Comparison of ENCODE assay signal across 8 cellular contexts in genomic region chr2:224946911-224947310, GRCh38.
DNase-seq lines count a peak whose midpoint lies in the region; ATAC-seq and TF ChIP-seq lines count a peak whose summit lies in the region.

No MANE protein-coding gene starts in this region.

- no TSS peak for BruUV-seq in IMR-90 (replicated peaks; lab: Mats Ljungman, UMichigan)

- H3K4me1 ChIP-seq in IMR-90 (ENCODE audit: control insufficient read depth, insufficient read depth, low read length), result peaks cover 4% of the 10 kb centered on the region

- peak overlapping the region; percentile 45; the same call in 1 of the 2 replicates for H3K4ac ChIP-seq in IMR-90 (ENCODE audit: low read depth, low read length)

- H3K79me1 ChIP-seq in IMR-90 (ENCODE audit: low read depth in 1 of 2, low read length in 2 of 2), result peaks cover 18 to 46% of the 10 kb centered on the region in 2 experiments

- H2AK5ac ChIP-seq in IMR-90 (ENCODE audit: low read depth, low read length), result no peak overlapping the region

- H3K27me3 Mint-ChIP-seq in activated naive CD8-positive, alpha-beta T cell treated with anti-CD3 and anti-CD28 coated beads, Interleukin-2, amount 10 ng/mL, durations not matched to agents 7 days and 5 days, result no peaks in the 10 kb centered on the region
- no peaks in the 10 kb centered on the region for H3K27me3 Mint-ChIP-seq in natural killer cell treated with Interleukin-12 subunit alpha and Interleukin-12 subunit beta and Interleukin-15 and Interleukin-18, amount 100 ng/mL, for 72 hours

- H4K5ac ChIP-seq in IMR-90 (ENCODE audit: low read depth, low read length), result peak overlapping the region; percentile 94; the same call in 1 of the 2 replicates

- peak overlapping the region; percentile 45; the same call in 1 of the 2 replicates for H3K9ac ChIP-seq in IMR-90 (ENCODE audit: low read depth, low read length)

- no peaks in the 10 kb centered on the region for H3K27me3 ChIP-seq in IMR-90 (ENCODE audit: control insufficient read depth, insufficient read depth, low read length)

- no peak overlapping the region for H2AFZ ChIP-seq in IMR-90 (replicated peaks; ENCODE audit: low read length, poor library complexity)

- H2AK9ac ChIP-seq in IMR-90 (replicated peaks; ENCODE audit: low read depth, low read length, poor library complexity), result no peak overlapping the region

- H3K14ac ChIP-seq in IMR-90 (replicated peaks; ENCODE audit: low read depth, low read length), result no peak overlapping the region; the same call in 1 of the 2 replicates

- H4K91ac ChIP-seq in IMR-90 (ENCODE audit: insufficient read depth, low read depth, low read length), result no peak overlapping the region

- H2BK5ac ChIP-seq in IMR-90 (ENCODE audit: low read depth, low read length, poor library complexity, severe bottlenecking), result peak overlapping the region; percentile 68

- H4K20me1 ChIP-seq in IMR-90 (ENCODE audit: insufficient read depth, low read length), result no peaks in the 10 kb centered on the region

- TF ChIP-seq CTCF in IMR-90 (conservative IDR thresholded peaks at IDR 0.05; ENCODE audit: low read depth, low read length), result no peak

- peak overlapping the region; percentile 87 for H3K18ac ChIP-seq in IMR-90 (ENCODE audit: low read depth, low read length)

- POLR2A ChIA-PET in IMR-90 (lab: Charles Lee; ENCODE audit: unreplicated experiment), result no interaction called here
- POLR2A ChIA-PET in activated naive CD8-positive, alpha-beta T cell treated with anti-CD3 and anti-CD28 coated beads, Interleukin-2, amount 10 ng/mL, durations not matched to agents 7 days and 5 days (lab: Charles Lee), result interaction anchor here (0.7 to 10.9 kb wide), 13 partner anchors 8 to 106 kb away, joined by 3 to 172 read pairs (median 7); no protein-coding TSS in a partner anchor

- peak overlapping the region; percentile 96 for H3K4me3 Mint-ChIP-seq in activated naive CD8-positive, alpha-beta T cell treated with anti-CD3 and anti-CD28 coated beads, Interleukin-2, amount 10 ng/mL, durations not matched to agents 7 days and 5 days
- H3K4me3 Mint-ChIP-seq in natural killer cell treated with Interleukin-12 subunit alpha and Interleukin-12 subunit beta and Interleukin-15 and Interleukin-18, amount 100 ng/mL, for 72 hours, result peak overlapping the region; percentile 93

- ATAC-seq in GM21526 (IDR thresholded peaks at IDR 0.05; ENCODE audit: low FRiP score, unreplicated experiment) (peak; percentile 68), IMR-90 (ENCODE audit: low read depth) (peak; percentile 73)
- peak; percentile 62 for ATAC-seq in activated naive CD8-positive, alpha-beta T cell treated with anti-CD3 and anti-CD28 coated beads, Interleukin-2, amount 10 ng/mL, durations not matched to agents 7 days and 5 days (ENCODE audit: low read depth)
- ATAC-seq in natural killer cell treated with Interleukin-12 subunit alpha and Interleukin-12 subunit beta and Interleukin-15 and Interleukin-18, amount 100 ng/mL, for 72 hours, result peak; percentile 86 to 88

- H2BK120ac ChIP-seq in IMR-90 (ENCODE audit: low read depth, low read length), result peak overlapping the region; percentile 57

- no peak for TF ChIP-seq POLR2A in IMR-90 (IDR thresholded peaks at IDR 0.05; ENCODE audit: low read depth, low read length)

- H3K4me3 ChIP-seq in IMR-90 (ENCODE audit: insufficient read depth, low read depth, low read length), result peak overlapping the region; percentile 48; the same call in 1 of the 2 replicates

- H2BK15ac ChIP-seq in IMR-90 (ENCODE audit: low read depth, low read length), result no peak overlapping the region

- no peaks in the 10 kb centered on the region for H3K36me3 ChIP-seq in IMR-90 (ENCODE audit: control insufficient read depth, insufficient read depth, low read length)

- dilution Hi-C loops in IMR-90 (cut with HindIII; ENCODE audit: low sequenced_read_pairs, unreplicated experiment), result no loop called here

- H2BK20ac ChIP-seq in IMR-90 (ENCODE audit: low read depth, low read length), result peak overlapping the region; percentile 5; the same call in 1 of the 2 replicates

- intact Hi-C loops in IMR-90 (cut with micrococcal nuclease), result no loop called here

- H3K9me3 ChIP-seq in IMR-90 (ENCODE audit: control insufficient read depth, insufficient read depth, low read length), result no peaks in the 10 kb centered on the region

- in situ Hi-C loops in IMR-90 (cut with MboI; ENCODE audit: low sequenced_read_pairs), result no loop called here

- peak overlapping the region; percentile 25; the same call in 1 of the 2 replicates for H3K56ac ChIP-seq in IMR-90 (ENCODE audit: extremely low read depth, insufficient read depth, low read length)

- no peaks in the 10 kb centered on the region for H3K9me1 ChIP-seq in IMR-90 (ENCODE audit: insufficient read depth, low read length)

- DNase-seq in GM04504 (ENCODE audit: low read depth) (peak; percentile 60), IMR-90 (peak; percentile 92), UCSD-AML1 (lab: John Stamatoyannopoulos, UW; ENCODE audit: unreplicated experiment) (no peak), occipital lobe (lab: John Stamatoyannopoulos, UW) (no peak), NCI-H2081 treated with DMSO at 0.1 percent for 48 hours (lab: John Stamatoyannopoulos, UW) (no peak)
- DNase-seq in activated naive CD8-positive, alpha-beta T cell treated with anti-CD3 and anti-CD28 coated beads, Interleukin-2, amount 10 ng/mL, durations not matched to agents 7 days and 5 days, result no peak
- no peak for DNase-seq in natural killer cell treated with Interleukin-12 subunit alpha and Interleukin-12 subunit beta and Interleukin-15 and Interleukin-18, amount 100 ng/mL, for 72 hours (ENCODE audit: low spot score)

- peak overlapping the region; percentile 97 for H3K4me2 ChIP-seq in IMR-90 (ENCODE audit: low read depth, low read length)

- peaks cover 49% of the 10 kb centered on the region for H3K4me1 Mint-ChIP-seq in activated naive CD8-positive, alpha-beta T cell treated with anti-CD3 and anti-CD28 coated beads, Interleukin-2, amount 10 ng/mL, durations not matched to agents 7 days and 5 days
- H3K4me1 Mint-ChIP-seq in natural killer cell treated with Interleukin-12 subunit alpha and Interleukin-12 subunit beta and Interleukin-15 and Interleukin-18, amount 100 ng/mL, for 72 hours (ENCODE audit: low read depth in 2 of 2), result peaks cover 70 to 87% of the 10 kb centered on the region in 2 donors

- H3K23ac ChIP-seq in IMR-90 (ENCODE audit: low read depth, low read length), result peak overlapping the region; percentile 50; the same call in 1 of the 2 replicates

- WGBS in IMR-90 (ENCODE audit: extremely low coverage in 2 of 2, insufficient read length in 1 of 2), 2 experiments, result 11% methylated on average over 3 of the region's 7 CpGs; no CpG with 5 or more reads in 1 of the 2 experiments

- no peaks in the 10 kb centered on the region for H3K9me3 Mint-ChIP-seq in activated naive CD8-positive, alpha-beta T cell treated with anti-CD3 and anti-CD28 coated beads, Interleukin-2, amount 10 ng/mL, durations not matched to agents 7 days and 5 days
- H3K9me3 Mint-ChIP-seq in natural killer cell treated with Interleukin-12 subunit alpha and Interleukin-12 subunit beta and Interleukin-15 and Interleukin-18, amount 100 ng/mL, for 72 hours, result peaks cover 4% of the 10 kb centered on the region

- no peak for TF ChIP-seq RAD21 in IMR-90 (IDR thresholded peaks at IDR 0.05; ENCODE audit: low read length)

- H3K36me3 Mint-ChIP-seq in activated naive CD8-positive, alpha-beta T cell treated with anti-CD3 and anti-CD28 coated beads, Interleukin-2, amount 10 ng/mL, durations not matched to agents 7 days and 5 days, result peaks cover 36% of the 10 kb centered on the region
- peaks cover 27% of the 10 kb centered on the region for H3K36me3 Mint-ChIP-seq in natural killer cell treated with Interleukin-12 subunit alpha and Interleukin-12 subunit beta and Interleukin-15 and Interleukin-18, amount 100 ng/mL, for 72 hours

- peak overlapping the region; percentile 44; the same call in 1 of the 2 replicates for H3K27ac ChIP-seq in IMR-90 (ENCODE audit: insufficient read depth, low read length)

- CTCF ChIA-PET in IMR-90 (lab: Yijun Ruan, JAX), result interaction anchor here (0.5 to 0.9 kb wide), 2 partner anchors 82 to 156 kb away, joined by 3 to 5 read pairs; no protein-coding TSS in a partner anchor

- H3K27ac Mint-ChIP-seq in activated naive CD8-positive, alpha-beta T cell treated with anti-CD3 and anti-CD28 coated beads, Interleukin-2, amount 10 ng/mL, durations not matched to agents 7 days and 5 days, result peak overlapping the region; percentile 98
- peak overlapping the region; percentile 84 to 93 for H3K27ac Mint-ChIP-seq in natural killer cell treated with Interleukin-12 subunit alpha and Interleukin-12 subunit beta and Interleukin-15 and Interleukin-18, amount 100 ng/mL, for 72 hours

- H4K8ac ChIP-seq in IMR-90 (ENCODE audit: low read depth in 2 of 2, low read length in 2 of 2), result peak overlapping the region in 1 of 2 experiments; percentile 33; a peak in 3 of 4 replicates

TF ChIP-seq in IMR-90, 13 proteins besides CTCF, POLR2A, EP300 and RAD21 (continues in another document):
- TF ChIP-seq CHD1 (IDR thresholded peaks at IDR 0.05; ENCODE audit: low read depth, low read length) (no peak), MXI1 (IDR thresholded peaks at IDR 0.05; ENCODE audit: borderline replicate concordance, low read depth, low read length) (no peak), CEBPB (IDR thresholded peaks at IDR 0.05; ENCODE audit: low read depth, low read length) (peak; percentile 26; the same call in 1 of the 2 replicates), RFX5 (IDR thresholded peaks at IDR 0.05; ENCODE audit: low read depth, low read length) (no peak), NFE2L2 (IDR thresholded peaks at IDR 0.05; ENCODE audit: low read depth, low read length) (no peak), USF2 (IDR thresholded peaks at IDR 0.05; ENCODE audit: low read depth, low read length) (no peak), FOS (IDR thresholded peaks at IDR 0.05; ENCODE audit: low read depth, low read length) (peak; percentile 14; the same call in 1 of the 2 replicates), ELK1 (IDR thresholded peaks at IDR 0.05; ENCODE audit: borderline replicate concordance, low read depth, low read length) (no peak)

Comparison
In these comparisons a context has a peak if more than half of its experiments do, and no peak if none do; other contexts are left out.
1. DNase-seq: peak in GM04504 (single experiment) and IMR-90 (single experiment); none in activated naive CD8-positive, alpha-beta T cell treated with anti-CD3 and anti-CD28 coated beads, Interleukin-2, amount 10 ng/mL, durations not matched to agents 7 days and 5 days (single experiment), natural killer cell treated with Interleukin-12 subunit alpha and Interleukin-12 subunit beta and Interleukin-15 and Interleukin-18, amount 100 ng/mL, for 72 hours (single experiment), UCSD-AML1 (single experiment), occipital lobe (single experiment) and NCI-H2081 treated with DMSO at 0.1 percent for 48 hours (single experiment).
2. Peak in every context shown above with its lines, with median percentiles within 50 percentile points of each other: ATAC-seq.